ENCODE assay signal across 8 cellular contexts in the genomic region with DNA sequence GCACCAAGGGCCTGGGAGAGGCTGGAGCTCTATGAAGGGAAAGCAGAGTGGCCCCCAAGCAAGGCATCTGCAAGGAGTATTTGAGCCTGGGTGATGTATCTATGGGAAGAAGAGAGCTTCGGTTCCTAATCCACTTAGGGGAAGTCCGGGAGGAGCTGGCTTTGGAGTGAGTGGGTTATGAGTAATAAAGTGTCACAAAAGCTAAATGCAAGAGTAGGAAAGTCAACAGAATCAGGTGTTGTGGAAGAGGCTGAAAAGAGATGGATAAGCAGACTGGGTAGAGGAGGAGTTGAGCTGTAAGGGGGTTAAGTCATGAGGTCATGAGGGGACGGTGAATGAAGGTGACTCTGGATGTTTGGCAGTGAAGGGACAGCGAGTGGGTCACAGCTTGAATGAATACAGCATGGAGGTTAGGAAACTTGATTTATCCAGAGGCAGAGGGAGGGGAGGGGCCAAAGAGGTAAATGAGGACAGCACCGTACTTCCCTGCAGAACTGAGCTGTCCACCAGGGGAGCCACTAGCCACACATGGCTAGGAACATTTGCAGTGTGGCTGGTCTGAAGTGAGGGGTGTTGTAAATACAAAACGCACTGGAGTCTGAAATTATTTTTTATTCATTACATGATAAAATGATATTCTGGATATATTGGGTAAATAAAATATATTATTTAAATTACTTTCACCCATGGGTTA.
DNase-seq lines count a peak whose midpoint lies in the region; ATAC-seq and TF ChIP-seq lines count a peak whose summit lies in the region.

No MANE protein-coding gene starts in this region.

- no CpG with 5 or more reads among the region's 6 CpGs for WGBS in trophoblast cell (ENCODE audit: extremely low coverage, insufficient coverage, insufficient read length)

- ATAC-seq in GM19328 (IDR thresholded peaks at IDR 0.05; ENCODE audit: unreplicated experiment) = no peak
- no peak for ATAC-seq in HG02623 (IDR thresholded peaks at IDR 0.05; ENCODE audit: unreplicated experiment)
- ATAC-seq in GM18511 (IDR thresholded peaks at IDR 0.05; ENCODE audit: unreplicated experiment) = no peak

- H3K9me3 ChIP-seq in trophoblast cell (ENCODE audit: insufficient read depth, low read depth, low read length) = no peaks in the 10 kb centered on the region

- H3K23ac ChIP-seq in trophoblast cell (ENCODE audit: low read length) = no peak overlapping the region

- no peak overlapping the region for H3K27ac ChIP-seq in trophoblast cell (ENCODE audit: low read depth, low read length)

- no peaks in the 10 kb centered on the region for H3K79me2 ChIP-seq in trophoblast cell (ENCODE audit: control insufficient read depth, insufficient read depth, low read length, poor library complexity)

- no peaks in the 10 kb centered on the region for H3K79me1 ChIP-seq in trophoblast cell (ENCODE audit: low read length)

- H2BK12ac ChIP-seq in trophoblast cell (ENCODE audit: low read length) = no peak overlapping the region

- no peaks in the 10 kb centered on the region for H3K36me3 ChIP-seq in trophoblast cell (ENCODE audit: control insufficient read depth in 1 of 2, insufficient read depth in 2 of 2, low read length in 2 of 2)

- H3K4ac ChIP-seq in trophoblast cell (ENCODE audit: low read depth, low read length) = no peak overlapping the region

- no peak overlapping the region for H2AFZ ChIP-seq in trophoblast cell (ENCODE audit: insufficient read depth, low read length, poor library complexity)

- no peak overlapping the region for H3K4me2 ChIP-seq in trophoblast cell (ENCODE audit: low read length)

- H4K91ac ChIP-seq in trophoblast cell (ENCODE audit: low read depth, low read length) = no peak overlapping the region

- no peaks in the 10 kb centered on the region for H3K27me3 ChIP-seq in trophoblast cell (ENCODE audit: insufficient read depth, low read length)

- H4K12ac ChIP-seq in trophoblast cell (ENCODE audit: low read depth, low read length) = no peak overlapping the region

- H2AK5ac ChIP-seq in trophoblast cell (ENCODE audit: low read length) = no peak overlapping the region

- TF ChIP-seq CTCF in GM10266 (IDR thresholded peaks at IDR 0.05; ENCODE audit: control insufficient read depth, insufficient read depth, low read depth, missing control alignments) (peak; percentile 17), epithelial cell of esophagus (IDR thresholded peaks at IDR 0.05; ENCODE audit: insufficient read depth, low read depth, low read length, missing control alignments) (peak; percentile 49)

- H3K18ac ChIP-seq in trophoblast cell (ENCODE audit: low read length) = no peak overlapping the region

- no peaks in the 10 kb centered on the region for H3K4me1 ChIP-seq in trophoblast cell (ENCODE audit: control insufficient read depth in 1 of 2, insufficient read depth in 2 of 2, low read length in 2 of 2)

- H3K14ac ChIP-seq in trophoblast cell (ENCODE audit: low read length) = no peak overlapping the region

- no peak overlapping the region for H2BK5ac ChIP-seq in trophoblast cell (ENCODE audit: low read depth, low read length, poor library complexity)

- H4K8ac ChIP-seq in trophoblast cell (ENCODE audit: low read depth, low read length) = no peak overlapping the region

- H3K9ac ChIP-seq in trophoblast cell (ENCODE audit: low read length) = no peak overlapping the region

- H3K4me3 ChIP-seq in epithelial cell of esophagus (ENCODE audit: low read length) (no peak overlapping the region), trophoblast cell (ENCODE audit: low read depth, low read length) (no peak overlapping the region)

- H2BK120ac ChIP-seq in trophoblast cell (ENCODE audit: insufficient read depth, low read length, poor library complexity) = no peak overlapping the region

- DNase-seq in GM10266 (ENCODE audit: extremely low spot score) = no peak
- DNase-seq in NCI-H524 (lab: John Stamatoyannopoulos, UW) = peak; percentile 65 to 71
- peak; percentile 67 for DNase-seq in epithelial cell of esophagus (ENCODE audit: low read depth)
- DNase-seq in trophoblast cell = peak; percentile 19 to 58
- DNase-seq in NCI-H128 (lab: John Stamatoyannopoulos, UW; ENCODE audit: unreplicated experiment) = no peak

Comparison
In these comparisons a context has a peak if more than half of its experiments do, and no peak if none do; other contexts are left out.
1. DNase-seq: peak in NCI-H524 (2 of 2), epithelial cell of esophagus (single experiment) and trophoblast cell (2 of 2); none in GM10266 (single experiment) and NCI-H128 (single experiment).